Comparison of ENCODE assay signal across 8 cellular contexts in genomic region chr5:39217365-39218281, GRCh38. TPM values are rescaled to one million over a fixed set of nuclear protein-coding genes. Genes with fewer than 3 reads are reported as not detected.
DNase-seq lines count a peak whose midpoint lies in the region; ATAC-seq and TF ChIP-seq lines count a peak whose summit lies in the region.

No MANE protein-coding gene starts in this region.

- H2AFZ ChIP-seq in Karpas-422 (ENCODE audit: low read length): no peak overlapping the region

- H3K9me2 ChIP-seq in Karpas-422 (replicated peaks; ENCODE audit: insufficient read depth, low read length): no peaks in the 10 kb centered on the region

- H3K9me3 Mint-ChIP-seq in activated T-helper 1 cell treated with anti-CD3 and anti-CD28 coated beads, Interleukin-12 subunit alpha, Interleukin-12 subunit beta, Interleukin-2, Interleukin-4 antibody, amounts not matched to agents 30 ng/mL and 10 ng/mL and 1 ng/mL, durations not matched to agents 14 hours and 24 hours and 36 hours: no peaks in the 10 kb centered on the region
- H3K9me3 Mint-ChIP-seq in nephron progenitor cell: no peaks in the 10 kb centered on the region

- peak; percentile 84 for ATAC-seq in GM21576 (IDR thresholded peaks at IDR 0.05; ENCODE audit: unreplicated experiment)

- intact Hi-C loops in activated T-helper 1 cell treated with anti-CD3 and anti-CD28 coated beads, Interleukin-12 subunit alpha, Interleukin-12 subunit beta, Interleukin-2, Interleukin-4 antibody, amounts not matched to agents 30 ng/mL and 10 ng/mL and 1 ng/mL, durations not matched to agents 14 hours and 24 hours and 36 hours (cut with micrococcal nuclease): loop anchor here (1.0 to 10.0 kb wide), 16 partner anchors 15 to 1537 kb away; partner anchors contain the start of genes RICTOR and TTC33

- no peaks in the 10 kb centered on the region for H3K9me3 ChIP-seq in Karpas-422 (ENCODE audit: low read length)

- H3K4me3 ChIP-seq in Karpas-422 (ENCODE audit: low read length) (no peak overlapping the region), fibroblast of mammary gland (ENCODE audit: control insufficient read depth, low read depth, low read length) (no peak overlapping the region)

- peaks cover under 1% of the 10 kb centered on the region for H3K36me3 Mint-ChIP-seq in activated T-helper 1 cell treated with anti-CD3 and anti-CD28 coated beads, Interleukin-12 subunit alpha, Interleukin-12 subunit beta, Interleukin-2, Interleukin-4 antibody, amounts not matched to agents 30 ng/mL and 10 ng/mL and 1 ng/mL, durations not matched to agents 14 hours and 24 hours and 36 hours (ENCODE audit: low read depth)
- H3K36me3 Mint-ChIP-seq in nephron progenitor cell (ENCODE audit: low read depth): no peaks in the 10 kb centered on the region

- no peaks in the 10 kb centered on the region for H3K79me2 ChIP-seq in Karpas-422 (ENCODE audit: low read length)

- H3K4me1 ChIP-seq in Karpas-422 (ENCODE audit: low read length): no peaks in the 10 kb centered on the region

- H3K4me2 ChIP-seq in Karpas-422 (ENCODE audit: low read depth, low read length, poor library complexity, severe bottlenecking): no peak overlapping the region

- H3K27me3 ChIP-seq in Karpas-422 (ENCODE audit: low read length): no peaks in the 10 kb centered on the region

- no peaks in the 10 kb centered on the region for H3K36me3 ChIP-seq in Karpas-422 (ENCODE audit: insufficient read depth, low read length)

- DNase-seq in DMS53 treated with DMSO at 0.1 percent for 48 hours (lab: John Stamatoyannopoulos, UW; ENCODE audit: unreplicated experiment) (peak; percentile 52), Karpas-422 (peak; percentile 87), RPMI7951 (ENCODE audit: low read depth) (peak; percentile 68), fibroblast of mammary gland (ENCODE audit: low read depth) (peak; percentile 82), nephron progenitor cell (peak; percentile 70), superior temporal gyrus (ENCODE audit: extremely low spot score) (peak; percentile 93)
- peak; percentile 70 for DNase-seq in activated T-helper 1 cell treated with anti-CD3 and anti-CD28 coated beads, Interleukin-12 subunit alpha, Interleukin-12 subunit beta, Interleukin-2, Interleukin-4 antibody, amounts not matched to agents 30 ng/mL and 10 ng/mL and 1 ng/mL, durations not matched to agents 14 hours and 24 hours and 36 hours (ENCODE audit: low spot score)

- peaks cover 59% of the 10 kb centered on the region for H3K4me1 Mint-ChIP-seq in activated T-helper 1 cell treated with anti-CD3 and anti-CD28 coated beads, Interleukin-12 subunit alpha, Interleukin-12 subunit beta, Interleukin-2, Interleukin-4 antibody, amounts not matched to agents 30 ng/mL and 10 ng/mL and 1 ng/mL, durations not matched to agents 14 hours and 24 hours and 36 hours (ENCODE audit: low read depth)
- peaks cover 19% of the 10 kb centered on the region for H3K4me1 Mint-ChIP-seq in nephron progenitor cell

- H3K9ac ChIP-seq in Karpas-422 (ENCODE audit: low read length): no peak overlapping the region

- TF ChIP-seq CTCF in fibroblast of mammary gland (conservative IDR thresholded peaks at IDR 0.05; ENCODE audit: control insufficient read depth, insufficient read depth, low read depth, low read length) (peak; percentile 97), nephron progenitor cell (IDR thresholded peaks at IDR 0.05) (peak; percentile 94)

- H3K4me3 Mint-ChIP-seq in activated T-helper 1 cell treated with anti-CD3 and anti-CD28 coated beads, Interleukin-12 subunit alpha, Interleukin-12 subunit beta, Interleukin-2, Interleukin-4 antibody, amounts not matched to agents 30 ng/mL and 10 ng/mL and 1 ng/mL, durations not matched to agents 14 hours and 24 hours and 36 hours: peak overlapping the region; percentile 74
- H3K4me3 Mint-ChIP-seq in nephron progenitor cell: no peak overlapping the region

- no peaks in the 10 kb centered on the region for H3K27me3 Mint-ChIP-seq in activated T-helper 1 cell treated with anti-CD3 and anti-CD28 coated beads, Interleukin-12 subunit alpha, Interleukin-12 subunit beta, Interleukin-2, Interleukin-4 antibody, amounts not matched to agents 30 ng/mL and 10 ng/mL and 1 ng/mL, durations not matched to agents 14 hours and 24 hours and 36 hours (ENCODE audit: insufficient read depth)
- H3K27me3 Mint-ChIP-seq in nephron progenitor cell (ENCODE audit: low read depth, poor library complexity): no peaks in the 10 kb centered on the region

- no peaks in the 10 kb centered on the region for H4K20me1 ChIP-seq in Karpas-422 (ENCODE audit: insufficient read depth, low read depth, low read length)

- no peak overlapping the region for H3K27ac ChIP-seq in Karpas-422 (ENCODE audit: low read length)

- H3K27ac Mint-ChIP-seq in activated T-helper 1 cell treated with anti-CD3 and anti-CD28 coated beads, Interleukin-12 subunit alpha, Interleukin-12 subunit beta, Interleukin-2, Interleukin-4 antibody, amounts not matched to agents 30 ng/mL and 10 ng/mL and 1 ng/mL, durations not matched to agents 14 hours and 24 hours and 36 hours: peak overlapping the region; percentile 78
- no peak overlapping the region for H3K27ac Mint-ChIP-seq in nephron progenitor cell

RNA-seq across cellular contexts. Expression of gene FYB1, which starts 1.7 kb away (rescaled TPM):
- total RNA-seq in Karpas-422 (2014; rRNA removed; shearing (Covaris generic); ENCODE audit: low replicate concordance): 2.7 and 2.8 TPM in 2 replicates
- total RNA-seq in RPMI7951 (2014; rRNA removed; shearing (Covaris generic)): 0.60 and 0.68 TPM in 2 replicates
- total RNA-seq in activated T-helper 1 cell treated with anti-CD3 and anti-CD28 coated beads, Interleukin-12 subunit alpha, Interleukin-12 subunit beta, Interleukin-2, Interleukin-4 antibody, amounts not matched to agents 30 ng/mL and 10 ng/mL and 1 ng/mL, durations not matched to agents 14 hours and 24 hours and 36 hours: 100 and 107 TPM in 2 replicates

Comparison
In these comparisons a context has a peak if more than half of its experiments do, and no peak if none do; other contexts are left out.
1. RNA of gene FYB1, which starts 1.7 kb away (total RNA-seq): 100 to 107 TPM in activated T-helper 1 cell treated with anti-CD3 and anti-CD28 coated beads, Interleukin-12 subunit alpha, Interleukin-12 subunit beta, Interleukin-2, Interleukin-4 antibody, amounts not matched to agents 30 ng/mL and 10 ng/mL and 1 ng/mL, durations not matched to agents 14 hours and 24 hours and 36 hours; 2.7 to 2.8 TPM in Karpas-422 and 0.60 to 0.68 TPM in RPMI7951; every median in the first group is over 10 times any median in the second.
2. Peak in every context shown above with its lines, with median percentiles within 50 percentile points of each other: DNase-seq.